Comparison of ENCODE assay signal across 17 cellular contexts in genomic region chr2:120597595-120598193, GRCh38.
DNase-seq lines count a peak whose midpoint lies in the region; ATAC-seq and TF ChIP-seq lines count a peak whose summit lies in the region.
"Had no signal": no experiment of that assay in that cellular context is flagged by ENCODE, and none has a peak within 500 bp of the region (broad histone marks: within the 10 kb centered on the region; RNA-seq: fewer than 3 reads in every experiment).

No MANE protein-coding gene starts in this region.

- H2BK120ac ChIP-seq in trophoblast cell (ENCODE audit: insufficient read depth, low read length, poor library complexity) = no peak overlapping the region

- H3K4me2 ChIP-seq in skeletal muscle satellite cell (ENCODE audit: low read length) (peak overlapping the region; percentile 26), trophoblast cell (ENCODE audit: low read length) (no peak overlapping the region)

- H3K9ac ChIP-seq in skeletal muscle satellite cell (ENCODE audit: low read depth, low read length) (peak overlapping the region; percentile 50), trophoblast cell (ENCODE audit: low read length) (no peak overlapping the region)

- peaks cover 41% of the 10 kb centered on the region for H3K4me1 Mint-ChIP-seq in HFFc6 (ENCODE audit: low read depth)

- H3K79me2 ChIP-seq in trophoblast cell (ENCODE audit: control insufficient read depth, insufficient read depth, low read length, poor library complexity) = no peaks in the 10 kb centered on the region

- TF ChIP-seq CTCF in HFFc6 (IDR thresholded peaks at IDR 0.05) = no peak
- TF ChIP-seq CTCF in gastroesophageal sphincter (IDR thresholded peaks at IDR 0.05) = no peak
- TF ChIP-seq CTCF in foreskin fibroblast (IDR thresholded peaks at IDR 0.05; ENCODE audit: low read depth, low read length) = no peak

- peak overlapping the region; percentile 45; the same call in 1 of the 2 replicates for H3K27ac Mint-ChIP-seq in HFFc6
- H3K27ac Mint-ChIP-seq: activated naive CD8-positive, alpha-beta T cell; progenitor cell of endocrine pancreas; T-helper 1 cell treated with Interleukin-12 subunit alpha and Interleukin-12 subunit beta and Interleukin-4 antibody, amounts not matched to agents 30 μg/mL and 1 μg/mL, for 36 hours had no signal

- no peak overlapping the region for H3K4me3 ChIP-seq in gastroesophageal sphincter
- H3K4me3 ChIP-seq in skeletal muscle satellite cell (ENCODE audit: low read length) = no peak overlapping the region
- H3K4me3 ChIP-seq in foreskin fibroblast (ENCODE audit: low read depth in 1 of 2, low read length in 2 of 2) = no peak overlapping the region
- no peak overlapping the region for H3K4me3 ChIP-seq in trophoblast cell (ENCODE audit: low read depth, low read length)
- H3K4me3 ChIP-seq: tibial artery had no signal

- H3K9me3 Mint-ChIP-seq in HFFc6 = no peaks in the 10 kb centered on the region
- H3K9me3 Mint-ChIP-seq: T-helper 1 cell treated with Interleukin-12 subunit alpha and Interleukin-12 subunit beta and Interleukin-4 antibody, amounts not matched to agents 30 μg/mL and 1 μg/mL, for 36 hours had no signal

- DNase-seq in HFFc6 = no peak
- DNase-seq in SKM-1 treated with dmso at 0.1 percent for 144 hours (lab: John Stamatoyannopoulos, UW; ENCODE audit: unreplicated experiment) = peak; percentile 53
- no peak for DNase-seq in foreskin fibroblast
- no peak for DNase-seq in trophoblast cell
- no peak for DNase-seq in NCI-H524 (lab: John Stamatoyannopoulos, UW)
- no peak for DNase-seq in EL
- DNase-seq: Calu3, kidney glomerular epithelial cell, NCI-H187 treated with DMSO at 0.1 percent for 48 hours, NCI-H524 treated with DMSO at 0.1 percent for 48 hours had no signal

- H3K4me3 Mint-ChIP-seq in HFFc6 = no peak overlapping the region; the same call in 1 of the 2 replicates
- H3K4me3 Mint-ChIP-seq: activated naive CD8-positive, alpha-beta T cell; T-helper 1 cell treated with Interleukin-12 subunit alpha and Interleukin-12 subunit beta and Interleukin-4 antibody, amounts not matched to agents 30 μg/mL and 1 μg/mL, for 36 hours had no signal

- no peak overlapping the region for H2AFZ ChIP-seq in trophoblast cell (ENCODE audit: insufficient read depth, low read length, poor library complexity)

- no peak overlapping the region for H2BK5ac ChIP-seq in trophoblast cell (ENCODE audit: low read depth, low read length, poor library complexity)

- no peak for ATAC-seq in gastroesophageal sphincter
- ATAC-seq: activated CD4-positive, CD25-positive, alpha-beta regulatory T cell treated with anti-CD3 and anti-CD28 coated beads, Interleukin-2, amount 50 U/mL, for 24 hours had no signal

- H4K12ac ChIP-seq in trophoblast cell (ENCODE audit: low read depth, low read length) = no peak overlapping the region

- H3K27ac ChIP-seq in gastroesophageal sphincter (peak overlapping the region in 3 of 4 donors; percentile 5 to 62 (median 35)), trophoblast cell (ENCODE audit: low read depth, low read length) (no peak overlapping the region)
- H3K27ac ChIP-seq: tibial artery had no signal

- H3K4me1 ChIP-seq in gastroesophageal sphincter (peaks cover 0 to 24% (median 11%) of the 10 kb centered on the region in 3 donors), skeletal muscle satellite cell (ENCODE audit: control insufficient read depth, insufficient read depth, low read length) (peaks cover 35% of the 10 kb centered on the region), trophoblast cell (ENCODE audit: control insufficient read depth in 1 of 2, insufficient read depth in 2 of 2, low read length in 2 of 2) (peaks cover 0 to 4% of the 10 kb centered on the region in 2 experiments)

- no peaks in the 10 kb centered on the region for H3K79me1 ChIP-seq in trophoblast cell (ENCODE audit: low read length)

- no peak overlapping the region for H4K8ac ChIP-seq in trophoblast cell (ENCODE audit: low read depth, low read length)

- no peak overlapping the region for H3K23ac ChIP-seq in trophoblast cell (ENCODE audit: low read length)

- H3K27me3 Mint-ChIP-seq in HFFc6 (ENCODE audit: insufficient read depth) = peaks cover 2% of the 10 kb centered on the region

- H4K91ac ChIP-seq in trophoblast cell (ENCODE audit: low read depth, low read length) = no peak overlapping the region

- TF ChIP-seq POLR2A in gastroesophageal sphincter (IDR thresholded peaks at IDR 0.05) = no peak

- peaks cover 0 to 8% (median 0%) of the 10 kb centered on the region in 3 donors for H3K9me3 ChIP-seq in gastroesophageal sphincter
- no peaks in the 10 kb centered on the region for H3K9me3 ChIP-seq in skeletal muscle satellite cell (replicated peaks; ENCODE audit: low read length)
- H3K9me3 ChIP-seq in trophoblast cell (ENCODE audit: insufficient read depth, low read depth, low read length) = no peaks in the 10 kb centered on the region
- H3K9me3 ChIP-seq: tibial artery had no signal

- no peak overlapping the region for H2BK12ac ChIP-seq in trophoblast cell (ENCODE audit: low read length)

- no peak for TF ChIP-seq EP300 in gastroesophageal sphincter (IDR thresholded peaks at IDR 0.05)

- no peaks in the 10 kb centered on the region for H3K27me3 ChIP-seq in gastroesophageal sphincter
- no peaks in the 10 kb centered on the region for H3K27me3 ChIP-seq in skeletal muscle satellite cell (ENCODE audit: control insufficient read depth, insufficient read depth, low read length)
- H3K27me3 ChIP-seq in trophoblast cell (ENCODE audit: insufficient read depth, low read length) = no peaks in the 10 kb centered on the region
- H3K27me3 ChIP-seq: tibial artery had no signal

- no peak overlapping the region for H3K4ac ChIP-seq in trophoblast cell (ENCODE audit: low read depth, low read length)

- no peak overlapping the region for H2AK5ac ChIP-seq in trophoblast cell (ENCODE audit: low read length)

- no peak overlapping the region for H3K18ac ChIP-seq in trophoblast cell (ENCODE audit: low read length)

- 88 to 89% methylated on average over 3 to 5 of the region's 19 CpGs for WGBS in gastroesophageal sphincter (ENCODE audit: low coverage in 1 of 2), 2 donors
- WGBS in trophoblast cell (ENCODE audit: extremely low coverage, insufficient coverage, insufficient read length) = no CpG with 5 or more reads among the region's 19 CpGs

- H3K36me3 Mint-ChIP-seq in HFFc6 (ENCODE audit: low read depth) = no peaks in the 10 kb centered on the region
- H3K36me3 Mint-ChIP-seq: activated naive CD8-positive, alpha-beta T cell had no signal

- no peak overlapping the region for H3K14ac ChIP-seq in trophoblast cell (ENCODE audit: low read length)

- H3K36me3 ChIP-seq in gastroesophageal sphincter (no peaks in the 10 kb centered on the region), skeletal muscle satellite cell (ENCODE audit: insufficient read depth, low read length) (no peaks in the 10 kb centered on the region), trophoblast cell (ENCODE audit: control insufficient read depth in 1 of 2, insufficient read depth in 2 of 2, low read length in 2 of 2) (no peaks in the 10 kb centered on the region)
- H3K36me3 ChIP-seq: tibial artery had no signal
